13 cellular contexts compared by ENCODE assay signal in genomic region chr10:44961931-44962750, GRCh38. TPM values are rescaled to one million over a fixed set of nuclear protein-coding genes. Genes with fewer than 3 reads are reported as not detected.
A peak's percentile ranks its signal among the peaks of the same experiment; 100 is the strongest.
DNase-seq lines count a peak whose midpoint lies in the region; ATAC-seq, FAIRE-seq and TF ChIP-seq lines count a peak whose summit lies in the region.
"Had no signal": no experiment of that assay in that cellular context is flagged by ENCODE, and none has a peak within 500 bp of the region (broad histone marks: within the 10 kb centered on the region; RNA-seq: fewer than 3 reads in every experiment).

No MANE protein-coding gene starts in this region.

- H3K27me3 ChIP-seq in cardiac muscle cell, result no peaks in the 10 kb centered on the region
- H3K27me3 ChIP-seq in foreskin keratinocyte, result no peaks in the 10 kb centered on the region
- no peaks in the 10 kb centered on the region for H3K27me3 ChIP-seq in uterus

- TF ChIP-seq CTCF in cardiac muscle cell (IDR thresholded peaks at IDR 0.05; ENCODE audit: low read depth, low read length) (no peak), foreskin keratinocyte (conservative IDR thresholded peaks at IDR 0.05) (no peak), neural crest cell (conservative IDR thresholded peaks at IDR 0.05) (no peak), type B pancreatic cell (conservative IDR thresholded peaks at IDR 0.05) (no peak), osteocyte (IDR thresholded peaks at IDR 0.05) (no peak), uterus (IDR thresholded peaks at IDR 0.05) (no peak)

- H3K27ac Mint-ChIP-seq in neural crest cell (ENCODE audit: unreplicated experiment) (peak overlapping the region; percentile 99), type B pancreatic cell (peak overlapping the region; percentile 55), osteocyte (ENCODE audit: unreplicated experiment) (no peak overlapping the region)

- H3K27me3 Mint-ChIP-seq in neural crest cell (ENCODE audit: low read depth) (no peaks in the 10 kb centered on the region), type B pancreatic cell (no peaks in the 10 kb centered on the region), osteocyte (ENCODE audit: unreplicated experiment) (no peaks in the 10 kb centered on the region)

- no peak for DNase-seq in cardiac muscle cell (ENCODE audit: low read depth in 1 of 2, low spot score in 1 of 2)
- no peak for DNase-seq in left ventricle myocardium superior
- DNase-seq in foreskin keratinocyte, result peak; percentile 33 to 55
- no peak for DNase-seq in neural crest cell (ENCODE audit: low read depth, low spot score)
- DNase-seq in type B pancreatic cell (ENCODE audit: extremely low spot score, unreplicated experiment), result peak; percentile 53
- no peak for DNase-seq in osteocyte (ENCODE audit: extremely low spot score, unreplicated experiment)
- no peak for DNase-seq in HTR-8/SVneo (ENCODE audit: insufficient read length, low spot score)
- no peak for DNase-seq in uterus
- DNase-seq: NCI-H2029 had no signal

- ATAC-seq in left ventricle myocardium superior (no peak), foreskin keratinocyte (peak; percentile 0)
- ATAC-seq: K562, SK-N-SH treated with all-trans-retinoic acid at 6 μM for 48 hours had no signal

- H3K4me1 Mint-ChIP-seq in neural crest cell (peaks cover 87% of the 10 kb centered on the region), type B pancreatic cell (ENCODE audit: unreplicated experiment) (peaks cover 73% of the 10 kb centered on the region), osteocyte (ENCODE audit: unreplicated experiment) (peaks cover 72% of the 10 kb centered on the region)

- H3K36me3 ChIP-seq in cardiac muscle cell (no peaks in the 10 kb centered on the region), uterus (no peaks in the 10 kb centered on the region)

- intact Hi-C loops in left ventricle myocardium superior (cut with micrococcal nuclease) (no loop called here), uterus (cut with DNase I; ENCODE audit: low total_unique reads) (no loop called here)

- peaks cover 79% of the 10 kb centered on the region for H3K4me1 ChIP-seq in cardiac muscle cell (ENCODE audit: low read depth)
- H3K4me1 ChIP-seq in foreskin keratinocyte, result peaks cover 7% of the 10 kb centered on the region
- peaks cover 0 to 8% of the 10 kb centered on the region in 2 donors for H3K4me1 ChIP-seq in uterus

- no peak overlapping the region for H3K4me3 ChIP-seq in cardiac muscle cell
- no peak overlapping the region for H3K4me3 ChIP-seq in uterus
- H3K4me3 ChIP-seq: K562 had no signal

- peak overlapping the region; percentile 73 for H3K4me3 Mint-ChIP-seq in neural crest cell
- peak overlapping the region; percentile 49 for H3K4me3 Mint-ChIP-seq in type B pancreatic cell
- H3K4me3 Mint-ChIP-seq in osteocyte (ENCODE audit: unreplicated experiment), result no peak overlapping the region

- no peak for FAIRE-seq in HTR-8/SVneo (lab: Jason Lieb, UNC)
- FAIRE-seq: GM12892, K562, urothelium cell line had no signal

- no peak for TF ChIP-seq POLR2A in uterus (IDR thresholded peaks at IDR 0.05)

- H3K27ac ChIP-seq in cardiac muscle cell (peak overlapping the region; percentile 79), foreskin keratinocyte (no peak overlapping the region), uterus (no peak overlapping the region)

- H3K9me3 ChIP-seq in cardiac muscle cell (ENCODE audit: low read depth) (no peaks in the 10 kb centered on the region), uterus (no peaks in the 10 kb centered on the region)

- H3K9me3 Mint-ChIP-seq in neural crest cell (no peaks in the 10 kb centered on the region), type B pancreatic cell (no peaks in the 10 kb centered on the region), osteocyte (ENCODE audit: unreplicated experiment) (no peaks in the 10 kb centered on the region)

- no peaks in the 10 kb centered on the region for H3K36me3 Mint-ChIP-seq in neural crest cell (ENCODE audit: low read depth)
- no peaks in the 10 kb centered on the region for H3K36me3 Mint-ChIP-seq in type B pancreatic cell
- no peaks in the 10 kb centered on the region for H3K36me3 Mint-ChIP-seq in osteocyte (ENCODE audit: unreplicated experiment)

RNA-seq across cellular contexts. Expression of gene RASSF4, which starts 2.5 kb away (rescaled TPM):
- 53.2 and 63.6 TPM in 2 replicates for total RNA-seq in cardiac muscle cell
- polyA plus RNA-seq in cardiac muscle cell, result 70.7 and 102 TPM in 2 replicates
- total RNA-seq in left ventricle myocardium superior, result 93.5 TPM
- 0.21 and 0.51 TPM in 2 replicates for total RNA-seq in foreskin keratinocyte
- polyA plus RNA-seq in foreskin keratinocyte, result 0.31 and 0.34 TPM in 2 replicates
- total RNA-seq in neural crest cell, result 16.4 and 18.6 TPM in 2 replicates
- 22.7 and 27.9 TPM in 2 replicates for total RNA-seq in type B pancreatic cell (ENCODE audit: low replicate concordance)
- total RNA-seq in osteocyte, result 11.7 and 11.8 TPM in 2 replicates
- total RNA-seq in uterus, result 10 to 100 TPM in 1 of 4 donors, 1 to 10 TPM in 3; 6.1 to 26.5 (median 8.2) TPM

RNA-seq across cellular contexts. Expression of gene DEPP1, which starts 16.5 kb away (rescaled TPM):
- total RNA-seq in cardiac muscle cell (34.0 and 39.3 TPM in 2 replicates), left ventricle myocardium superior (32.2 TPM), foreskin keratinocyte (0.60 and 0.75 TPM in 2 replicates), neural crest cell (0.50 and 1.1 TPM in 2 replicates), type B pancreatic cell (ENCODE audit: low replicate concordance) (25.7 and 53.0 TPM in 2 replicates), osteocyte (10.3 and 10.4 TPM in 2 replicates), uterus (100 to 1,000 TPM in 1 of 4 donors, 10 to 100 TPM in 2, 1 to 10 TPM in 1; 8.2 to 266 (median 52.8) TPM)
- polyA plus RNA-seq in cardiac muscle cell (32.3 and 38.3 TPM in 2 replicates), foreskin keratinocyte (0.56 and 0.84 TPM in 2 replicates)

RNA-seq across cellular contexts. Expression of gene ZNF22, which starts 38.6 kb away (rescaled TPM):
- 18.4 and 22.1 TPM in 2 replicates for total RNA-seq in cardiac muscle cell
- 31.3 and 48.1 TPM in 2 replicates for polyA plus RNA-seq in cardiac muscle cell
- total RNA-seq in left ventricle myocardium superior, result 12.6 TPM
- 16.6 and 18.7 TPM in 2 replicates for total RNA-seq in foreskin keratinocyte
- polyA plus RNA-seq in foreskin keratinocyte, result 9.5 and 12.2 TPM in 2 replicates
- total RNA-seq in neural crest cell, result 51.0 and 52.8 TPM in 2 replicates
- 23.5 and 39.0 TPM in 2 replicates for total RNA-seq in type B pancreatic cell (ENCODE audit: low replicate concordance)
- 22.9 and 23.4 TPM in 2 replicates for total RNA-seq in osteocyte
- total RNA-seq in uterus, result 10 to 100 TPM; 20.7 to 78.1 (median 34.6) TPM

RNA-seq across cellular contexts. Expression of gene TMEM72, which starts 51.0 kb away (rescaled TPM):
- total RNA-seq in cardiac muscle cell (1.3 and 2.3 TPM in 2 replicates), left ventricle myocardium superior (not detected), foreskin keratinocyte (not detected in 2 replicates), neural crest cell (not detected in 2 replicates), type B pancreatic cell (ENCODE audit: low replicate concordance) (0.40 and 1.2 TPM in 2 replicates), osteocyte (not detected in 2 replicates), uterus (under 1 TPM in 1 of 4 donors, not detected in 3; 0.69 TPM)
- polyA plus RNA-seq in cardiac muscle cell (1.2 and 2.3 TPM in 2 replicates), foreskin keratinocyte (not detected in 2 replicates)
- total RNA-seq: K562 had no signal
- polyA plus RNA-seq: K562 had no signal

Comparison
In these comparisons a context has a peak if more than half of its experiments do, and no peak if none do; other contexts are left out.
1. DNase-seq: peak in foreskin keratinocyte (2 of 2) and type B pancreatic cell (single experiment); none in cardiac muscle cell (0 of 2), left ventricle myocardium superior (single experiment), neural crest cell (single experiment), osteocyte (single experiment), HTR-8/SVneo (single experiment) and uterus (0 of 2).